ENCODE assay signal across 6 cellular contexts in genomic region chr19:35716735-35716984, GRCh38. TPM values are rescaled to one million over a fixed set of nuclear protein-coding genes. Genes with fewer than 3 reads are reported as not detected.
DNase-seq lines count a peak whose midpoint lies in the region; ATAC-seq, FAIRE-seq and TF ChIP-seq lines count a peak whose summit lies in the region.

No MANE protein-coding gene starts in this region.

- CTCF ChIA-PET in CD4-positive, alpha-beta memory T cell (lab: Charles Lee; ENCODE audit: partially characterized antibody), result interaction anchor here (1.3 to 6.0 kb wide), 2 partner anchors 15 to 23 kb away, joined by 4 to 54 read pairs; no protein-coding TSS in a partner anchor

- H3K36me3 ChIP-seq in CD4-positive, alpha-beta memory T cell (ENCODE audit: insufficient read depth, low read length), result peaks cover 8% of the 10 kb centered on the region

- peaks cover 63% of the 10 kb centered on the region for H3K4me1 ChIP-seq in CD4-positive, alpha-beta memory T cell (ENCODE audit: insufficient read depth, low read length)

- FAIRE-seq in GM12892 (lab: Jason Lieb, UNC), result no peak

- H3K9me3 Mint-ChIP-seq in CD4-positive, alpha-beta memory T cell, result peaks cover 0 to 1% (median 0%) of the 10 kb centered on the region in 8 donors

- H3K4me3 ChIP-seq in CD4-positive, alpha-beta memory T cell (ENCODE audit: low read length in 2 of 2), result peak overlapping the region; percentile 68 to 81

- H3K27me3 ChIP-seq in CD4-positive, alpha-beta memory T cell (ENCODE audit: insufficient read depth, low read length), result no peaks in the 10 kb centered on the region

- ATAC-seq in HG02943 (IDR thresholded peaks at IDR 0.05; ENCODE audit: low read depth, unreplicated experiment), result peak; percentile 12

- H3K27ac Mint-ChIP-seq in CD4-positive, alpha-beta memory T cell, result peak overlapping the region; percentile 90 to 99 (median 94)

- peak overlapping the region; percentile 71 for H3K27ac ChIP-seq in CD4-positive, alpha-beta memory T cell (ENCODE audit: low read depth, low read length)
- H3K27ac ChIP-seq in caudate nucleus (ENCODE audit: low read depth, low read length), result peak overlapping the region; percentile 88

- POLR2A ChIA-PET in CD4-positive, alpha-beta memory T cell (lab: Charles Lee; ENCODE audit: partially characterized antibody), result interaction anchor here (1.6 to 6.3 kb wide), 3 partner anchors 14 to 32 kb away, joined by 5 to 61 read pairs (median 8); partner anchors contain the start of genes LIN37 and ZBTB32

- intact Hi-C loops in CD4-positive, alpha-beta memory T cell (cut with micrococcal nuclease), result no loop called here

- H3K27me3 Mint-ChIP-seq in CD4-positive, alpha-beta memory T cell, result no peaks in the 10 kb centered on the region

- no peaks in the 10 kb centered on the region for H3K9me3 ChIP-seq in CD4-positive, alpha-beta memory T cell (ENCODE audit: control insufficient read depth in 1 of 2, low read length in 2 of 2)

- no peak for TF ChIP-seq POLR2A in GM12892 (IDR thresholded peaks at IDR 0.05; ENCODE audit: low read depth, low read length)

- DNase-seq in CD4-positive, alpha-beta memory T cell, result no peak
- DNase-seq in caudate nucleus (lab: John Stamatoyannopoulos, UW), result peak in 35 of 61 donors; percentile 56 to 86 (median 74)
- DNase-seq in nucleus accumbens (lab: John Stamatoyannopoulos, UW), result peak in 29 of 56 donors; percentile 37 to 91 (median 75)
- no peak for DNase-seq in GM12892 (ENCODE audit: insufficient read length)
- no peak for DNase-seq in NK-92 (lab: John Stamatoyannopoulos, UW; ENCODE audit: unreplicated experiment)

- H3K36me3 Mint-ChIP-seq in CD4-positive, alpha-beta memory T cell, result peaks cover 4 to 12% of the 10 kb centered on the region in 2 donors

- peak overlapping the region; percentile 91 to 99 (median 94) for H3K4me3 Mint-ChIP-seq in CD4-positive, alpha-beta memory T cell

- peaks cover 44 to 69% (median 57%) of the 10 kb centered on the region in 4 donors for H3K4me1 Mint-ChIP-seq in CD4-positive, alpha-beta memory T cell

RNA-seq across cellular contexts. Expression of gene KMT2B, which starts 1.1 kb away (rescaled TPM):
- 10 to 100 TPM; 83.4 to 84.3 TPM for total RNA-seq in CD4-positive, alpha-beta memory T cell
- polyA plus RNA-seq in CD4-positive, alpha-beta memory T cell, result 1 to 10 TPM in 1 of 2 donors, not detected in 1; 2.8 TPM
- 17.9 TPM for polyA plus RNA-seq in GM12892 (2012; ENCODE audit: missing spikeins)

RNA-seq across cellular contexts. Expression of gene ZBTB32, which starts 12.3 kb away (rescaled TPM):
- total RNA-seq in CD4-positive, alpha-beta memory T cell, result under 1 TPM; 0.49 to 0.50 TPM
- polyA plus RNA-seq in CD4-positive, alpha-beta memory T cell, result under 1 TPM in 1 of 2 donors, not detected in 1; 0.45 TPM
- 38.5 TPM for polyA plus RNA-seq in GM12892 (2012; ENCODE audit: missing spikeins)

RNA-seq across cellular contexts. Expression of gene IGFLR1, which starts 25.6 kb away (rescaled TPM):
- 100 to 1,000 TPM; 119 to 124 TPM for total RNA-seq in CD4-positive, alpha-beta memory T cell
- 10 to 100 TPM; 93.9 to 99.5 TPM for polyA plus RNA-seq in CD4-positive, alpha-beta memory T cell
- polyA plus RNA-seq in GM12892 (2012; ENCODE audit: missing spikeins), result 17.3 TPM

RNA-seq across cellular contexts. Expression of gene U2AF1L4, which starts 28.6 kb away (rescaled TPM):
- total RNA-seq in CD4-positive, alpha-beta memory T cell, result 10 to 100 TPM; 60.5 to 65.2 TPM
- 10 to 100 TPM; 48.7 to 50.9 TPM for polyA plus RNA-seq in CD4-positive, alpha-beta memory T cell
- 10.4 TPM for polyA plus RNA-seq in GM12892 (2012; ENCODE audit: missing spikeins)

RNA-seq across cellular contexts. Expression of gene PSENEN, which starts 28.8 kb away (rescaled TPM):
- 10 to 100 TPM; 27.2 TPM for total RNA-seq in CD4-positive, alpha-beta memory T cell
- 10 to 100 TPM; 84.6 to 89.9 TPM for polyA plus RNA-seq in CD4-positive, alpha-beta memory T cell
- 41.4 TPM for polyA plus RNA-seq in GM12892 (2012; ENCODE audit: missing spikeins)

Comparison
In these comparisons a context has a peak if more than half of its experiments do, and no peak if none do; other contexts are left out.
1. DNase-seq: peak in caudate nucleus (35 of 61) and nucleus accumbens (29 of 56); none in CD4-positive, alpha-beta memory T cell (0 of 5), GM12892 (single experiment) and NK-92 (single experiment).